In genomic region chr2:19700861-19701585, GRCh38 we compare ENCODE assay signal across 18 cellular contexts.
"Had no signal": no experiment of that assay in that cellular context is flagged by ENCODE, and none has a peak within 500 bp of the region (broad histone marks: within the 10 kb centered on the region; RNA-seq: fewer than 3 reads in every experiment).

No MANE protein-coding gene starts in this region.

- H3K27me3 ChIP-seq: dorsolateral prefrontal cortex, gastrocnemius medialis, left lung, ovary, suprapubic skin, tibial artery, upper lobe of left lung, vagina had no signal

- H3K36me3 ChIP-seq: gastrocnemius medialis, left lung, lower lobe of right lung, ovary, suprapubic skin, tibial artery, upper lobe of left lung, vagina had no signal

- H3K4me3 ChIP-seq: dorsolateral prefrontal cortex, gastrocnemius medialis, left lung, lower lobe of right lung, ovary, suprapubic skin, tibial artery, upper lobe of left lung, vagina had no signal

- H3K4me1 ChIP-seq: left lung, lower lobe of right lung, suprapubic skin, tibial artery, upper lobe of left lung, vagina had no signal

- H3K9me3 ChIP-seq: gastrocnemius medialis, ovary, suprapubic skin, vagina had no signal

- H3K27ac ChIP-seq: dorsolateral prefrontal cortex, left lung, lower lobe of right lung, ovary, suprapubic skin, tibial artery, upper lobe of left lung, vagina had no signal

- FAIRE-seq: keratinocyte had no signal

- DNase-seq: cortex of kidney; dorsolateral prefrontal cortex; effector CD8-positive, alpha-beta T cell; gastrocnemius medialis; immature natural killer cell; left lung; lower lobe of right lung; mesenchymal stem cell; naive thymus-derived CD8-positive, alpha-beta T cell; ovary; stimulated activated CD4-positive, alpha-beta T cell treated with anti-CD3 and anti-CD28 coated beads, Interleukin-4, amount 100 ng/mL, for 1 hour; stimulated activated CD8-positive, alpha-beta memory T cell treated with anti-CD3 and anti-CD28 coated beads, Interleukin-4, amount 100 ng/mL, for 48 hours; stimulated activated naive CD8-positive, alpha-beta T cell treated with anti-CD3 and anti-CD28 coated beads, Interleukin-15, Interleukin-2, amounts not matched to agents 100 U/mL and 50 U/mL, for 24 hours; tibial artery had no signal
